ENCODE assay signal across 1 cellular context in genomic region chr13:110310541-110311491, GRCh38.
TF ChIP-seq lines count a peak whose summit lies in the region.

No MANE protein-coding gene starts in this region.

TF ChIP-seq in H1, 55 proteins besides CTCF, POLR2A, EP300 and RAD21:
- TF ChIP-seq CEBPB (IDR thresholded peaks at IDR 0.05; ENCODE audit: low read depth, low read length) (no peak), KDM4A (IDR thresholded peaks at IDR 0.05; ENCODE audit: low read depth, low read length, severe bottlenecking) (no peak), ASH2L (IDR thresholded peaks at IDR 0.05; ENCODE audit: low read length) (no peak)
